In the genomic region with DNA sequence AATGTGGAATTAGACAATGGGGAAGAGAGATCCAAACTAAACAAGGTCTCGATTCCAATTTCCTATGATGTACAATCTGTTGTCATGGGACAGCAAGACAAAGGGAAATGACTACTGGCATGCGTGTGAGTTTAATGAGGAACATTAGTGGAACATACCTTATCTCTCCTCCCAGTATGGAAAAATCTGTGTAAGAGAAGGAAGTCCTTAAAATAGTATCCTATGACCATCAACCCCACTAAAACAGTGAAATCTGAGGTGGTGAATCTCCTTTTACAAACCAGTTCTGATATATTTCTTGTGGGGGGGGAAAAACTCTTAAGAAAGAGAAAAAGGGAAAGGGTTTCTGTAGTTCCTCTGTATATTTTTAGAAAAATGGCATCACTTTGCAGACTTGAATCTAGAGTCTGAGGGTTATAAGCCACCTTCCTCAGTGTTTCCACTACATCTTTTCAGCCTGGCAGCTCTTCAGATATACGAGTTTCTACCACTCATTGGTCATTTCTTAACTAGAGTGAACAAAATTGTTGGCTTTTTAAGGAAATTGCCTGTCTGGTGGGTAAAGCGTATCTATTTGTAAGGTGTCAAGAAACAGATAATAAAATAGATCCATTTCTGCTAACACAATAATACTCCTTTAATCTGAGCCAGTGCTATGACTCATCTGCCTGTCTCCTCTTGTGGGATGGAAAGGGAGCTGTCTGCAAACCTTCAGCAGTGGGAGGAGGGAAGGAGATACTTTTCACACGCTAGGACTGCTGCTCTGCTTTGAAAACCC, we compare ENCODE assay signal across 13 cellular contexts. TPM values are rescaled to one million over a fixed set of nuclear protein-coding genes. Genes with fewer than 3 reads are reported as not detected.
DNase-seq lines count a peak whose midpoint lies in the region; ATAC-seq and TF ChIP-seq lines count a peak whose summit lies in the region.
"Had no signal": no experiment of that assay in that cellular context is flagged by ENCODE, and none has a peak within 500 bp of the region (broad histone marks: within the 10 kb centered on the region; RNA-seq: fewer than 3 reads in every experiment).

No MANE protein-coding gene starts in this region.

- DNase-seq in COLO829 (ENCODE audit: low spot score) (peak; percentile 33), NCI-H226 (peak; percentile 84), dermis blood vessel endothelial cell (peak; percentile 98), omental fat pad (ENCODE audit: low spot score) (no peak), NAMALWA (ENCODE audit: low spot score) (no peak), NCI-H1694 treated with DMSO at 0.1 percent for 48 hours (lab: John Stamatoyannopoulos, UW) (no peak), HuH-7 (ENCODE audit: low spot score) (no peak)
- DNase-seq in stimulated activated CD4-positive, alpha-beta T cell treated with anti-CD3 and anti-CD28 coated beads, Interleukin-12 subunit alpha, Interleukin-12 subunit beta, amount 100 ng/mL, for 4 hours: no peak
- DNase-seq: activated CD4-positive, alpha-beta T cell treated with anti-CD3 and anti-CD28 coated beads, Interleukin-2, amount 50 U/mL, for 1 hour; amniotic stem cell; CD8-positive, alpha-beta memory T cell; NCI-H1417 had no signal

- no peak for TF ChIP-seq CTCF in omental fat pad (IDR thresholded peaks at IDR 0.05)

- ATAC-seq in omental fat pad (ENCODE audit: low FRiP score): peak; percentile 72
- ATAC-seq: Panc1 had no signal

RNA-seq across cellular contexts. Expression of a gene that starts 3.0 kb away (rescaled TPM):
- total RNA-seq in dermis blood vessel endothelial cell (49.9 and 79.0 TPM in 2 replicates), omental fat pad (10 to 100 TPM in 1 of 4 donors, 1 to 10 TPM in 3; 3.5 to 21.7 (median 7.0) TPM)

Comparison
In these comparisons a context has a peak if more than half of its experiments do, and no peak if none do; other contexts are left out.
1. DNase-seq: peak in COLO829 (single experiment), NCI-H226 (single experiment) and dermis blood vessel endothelial cell (single experiment); none in omental fat pad (single experiment), NAMALWA (single experiment), stimulated activated CD4-positive, alpha-beta T cell treated with anti-CD3 and anti-CD28 coated beads, Interleukin-12 subunit alpha, Interleukin-12 subunit beta, amount 100 ng/mL, for 4 hours (single experiment), NCI-H1694 treated with DMSO at 0.1 percent for 48 hours (single experiment) and HuH-7 (single experiment).